8 cellular contexts compared by ENCODE assay signal in the genomic region with DNA sequence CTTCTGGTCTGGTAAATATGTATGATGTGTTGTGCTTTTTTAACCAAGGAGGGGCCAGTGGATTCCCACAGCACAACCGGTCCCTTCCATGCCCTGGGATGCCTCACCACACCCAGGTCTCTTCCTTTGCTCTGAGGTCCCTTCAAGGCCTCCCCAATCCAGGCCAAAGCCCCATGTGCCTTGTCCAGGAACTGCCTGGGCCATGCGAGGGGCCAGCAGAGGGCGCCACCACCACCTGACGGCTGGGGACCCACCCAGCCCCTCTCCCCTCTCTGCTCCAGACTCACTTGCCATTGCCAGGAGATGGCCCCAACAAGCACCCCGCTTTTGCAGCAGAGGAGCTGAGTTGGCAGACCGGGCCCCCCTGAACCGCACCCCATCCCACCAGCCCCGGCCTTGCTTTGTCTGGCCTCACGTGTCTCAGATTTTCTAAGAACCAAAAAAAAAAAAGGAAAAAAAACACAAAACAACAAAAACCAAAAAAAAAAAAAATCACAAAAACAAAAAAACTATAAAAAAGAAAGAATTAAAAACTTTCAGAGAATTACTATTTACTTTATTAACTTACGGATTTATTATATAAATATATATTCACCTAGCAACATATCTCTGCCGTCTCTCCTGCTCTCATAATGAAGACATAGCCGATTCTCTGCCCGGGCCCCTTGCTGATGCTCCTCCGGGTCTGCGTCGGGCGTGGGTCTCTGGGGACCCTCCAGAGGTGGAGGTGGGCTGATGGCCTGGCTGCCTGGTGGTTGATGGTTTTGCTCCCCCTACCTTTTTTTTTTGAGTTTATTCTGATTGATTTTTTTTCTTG. TPM values are rescaled to one million over a fixed set of nuclear protein-coding genes. Genes with fewer than 3 reads are reported as not detected.
DNase-seq lines count a peak whose midpoint lies in the region; ATAC-seq lines count a peak whose summit lies in the region.

No MANE protein-coding gene starts in this region.

- H3K27ac ChIP-seq in effector memory CD4-positive, alpha-beta T cell (ENCODE audit: insufficient read depth, low read length, poor library complexity, severe bottlenecking): no peak overlapping the region

- H3K9me3 ChIP-seq in effector memory CD4-positive, alpha-beta T cell (ENCODE audit: control insufficient read depth, low read length): no peaks in the 10 kb centered on the region

- POLR2A ChIA-PET in activated CD4-positive, alpha-beta memory T cell treated with anti-CD3 and anti-CD28 coated beads for 36 hours (lab: Charles Lee): no interaction called here
- POLR2A ChIA-PET in naive thymus-derived CD8-positive, alpha-beta T cell (lab: Charles Lee): no interaction called here

- peaks cover 23% of the 10 kb centered on the region for H3K36me3 ChIP-seq in effector memory CD4-positive, alpha-beta T cell (ENCODE audit: control insufficient read depth, insufficient read depth, low read length)

- H3K4me3 ChIP-seq in effector memory CD4-positive, alpha-beta T cell (ENCODE audit: insufficient read depth, low read depth, low read length, poor library complexity, severe bottlenecking): no peak overlapping the region

- ATAC-seq in naive thymus-derived CD8-positive, alpha-beta T cell: peak; percentile 82 to 83
- peak; percentile 78 for ATAC-seq in stimulated activated naive CD8-positive, alpha-beta T cell treated with anti-CD3 and anti-CD28 coated beads, Interleukin-15, amount 100 ng/mL, for 72 hours
- no peak for ATAC-seq in GM19328 (IDR thresholded peaks at IDR 0.05; ENCODE audit: unreplicated experiment)

- peak overlapping the region; percentile 57 for H3K27ac Mint-ChIP-seq in activated CD4-positive, alpha-beta memory T cell treated with anti-CD3 and anti-CD28 coated beads for 36 hours
- peak overlapping the region in 4 of 10 donors; percentile 27 to 61 (median 50) for H3K27ac Mint-ChIP-seq in naive thymus-derived CD8-positive, alpha-beta T cell
- peak overlapping the region; percentile 54 to 85 for H3K27ac Mint-ChIP-seq in stimulated activated naive CD8-positive, alpha-beta T cell treated with anti-CD3 and anti-CD28 coated beads, Interleukin-15, amount 100 ng/mL, for 72 hours

- H3K9me3 Mint-ChIP-seq in activated CD4-positive, alpha-beta memory T cell treated with anti-CD3 and anti-CD28 coated beads for 36 hours: no peaks in the 10 kb centered on the region
- H3K9me3 Mint-ChIP-seq in naive thymus-derived CD8-positive, alpha-beta T cell: no peaks in the 10 kb centered on the region
- no peaks in the 10 kb centered on the region for H3K9me3 Mint-ChIP-seq in stimulated activated naive CD8-positive, alpha-beta T cell treated with anti-CD3 and anti-CD28 coated beads, Interleukin-15, amount 100 ng/mL, for 72 hours

- H3K36me3 Mint-ChIP-seq in activated CD4-positive, alpha-beta memory T cell treated with anti-CD3 and anti-CD28 coated beads for 36 hours: peaks cover 10% of the 10 kb centered on the region
- peaks cover 0 to 14% (median 0%) of the 10 kb centered on the region in 3 donors for H3K36me3 Mint-ChIP-seq in naive thymus-derived CD8-positive, alpha-beta T cell

- no peaks in the 10 kb centered on the region for H3K27me3 Mint-ChIP-seq in activated CD4-positive, alpha-beta memory T cell treated with anti-CD3 and anti-CD28 coated beads for 36 hours
- no peaks in the 10 kb centered on the region for H3K27me3 Mint-ChIP-seq in naive thymus-derived CD8-positive, alpha-beta T cell
- H3K27me3 Mint-ChIP-seq in stimulated activated naive CD8-positive, alpha-beta T cell treated with anti-CD3 and anti-CD28 coated beads, Interleukin-15, amount 100 ng/mL, for 72 hours: no peaks in the 10 kb centered on the region

- H3K27me3 ChIP-seq in effector memory CD4-positive, alpha-beta T cell (replicated peaks; ENCODE audit: control insufficient read depth, insufficient read depth, low read length, poor library complexity, severe bottlenecking): no peaks in the 10 kb centered on the region

- H3K4me1 Mint-ChIP-seq in activated CD4-positive, alpha-beta memory T cell treated with anti-CD3 and anti-CD28 coated beads for 36 hours (ENCODE audit: low read depth): peaks cover 28% of the 10 kb centered on the region
- peaks cover 6 to 38% (median 32%) of the 10 kb centered on the region in 4 donors for H3K4me1 Mint-ChIP-seq in naive thymus-derived CD8-positive, alpha-beta T cell
- peaks cover 55% of the 10 kb centered on the region for H3K4me1 Mint-ChIP-seq in stimulated activated naive CD8-positive, alpha-beta T cell treated with anti-CD3 and anti-CD28 coated beads, Interleukin-15, amount 100 ng/mL, for 72 hours

- CTCF ChIA-PET in activated CD4-positive, alpha-beta memory T cell treated with anti-CD3 and anti-CD28 coated beads for 36 hours (lab: Charles Lee): interaction anchor here (0.8 to 2.2 kb wide), 6 partner anchors 9 to 201 kb away, joined by 3 to 9 read pairs (median 5); a partner anchor contains a TSS

- peaks cover 16% of the 10 kb centered on the region for H3K4me1 ChIP-seq in effector memory CD4-positive, alpha-beta T cell (ENCODE audit: control insufficient read depth, insufficient read depth, low read length, poor library complexity, severe bottlenecking)

- DNase-seq in SKM-1 treated with dmso at 0.1 percent for 144 hours (lab: John Stamatoyannopoulos, UW; ENCODE audit: unreplicated experiment) (peak; percentile 22), SKM-1 (lab: John Stamatoyannopoulos, UW; ENCODE audit: unreplicated experiment) (no peak), NCI-H345 (lab: John Stamatoyannopoulos, UW) (peak; percentile 80)
- DNase-seq in activated CD4-positive, alpha-beta memory T cell treated with anti-CD3 and anti-CD28 coated beads for 36 hours: peak; percentile 86
- DNase-seq in effector memory CD4-positive, alpha-beta T cell: peak; percentile 49 to 65 (median 52)
- peak; percentile 61 to 88 (median 76) for DNase-seq in naive thymus-derived CD8-positive, alpha-beta T cell
- peak; percentile 79 to 82 for DNase-seq in stimulated activated naive CD8-positive, alpha-beta T cell treated with anti-CD3 and anti-CD28 coated beads, Interleukin-15, amount 100 ng/mL, for 72 hours

- H3K4me3 Mint-ChIP-seq in activated CD4-positive, alpha-beta memory T cell treated with anti-CD3 and anti-CD28 coated beads for 36 hours: no peak overlapping the region
- H3K4me3 Mint-ChIP-seq in naive thymus-derived CD8-positive, alpha-beta T cell: no peak overlapping the region
- H3K4me3 Mint-ChIP-seq in stimulated activated naive CD8-positive, alpha-beta T cell treated with anti-CD3 and anti-CD28 coated beads, Interleukin-15, amount 100 ng/mL, for 72 hours: no peak overlapping the region

- intact Hi-C loops in activated CD4-positive, alpha-beta memory T cell treated with anti-CD3 and anti-CD28 coated beads for 36 hours (cut with micrococcal nuclease): loop anchor here (1.0 to 5.0 kb wide), 3 partner anchors 73 to 200 kb away; a partner anchor contains a TSS

RNA-seq across cellular contexts. Expression of a gene that starts 14.4 kb away (rescaled TPM):
- total RNA-seq in activated CD4-positive, alpha-beta memory T cell treated with anti-CD3 and anti-CD28 coated beads for 36 hours: 1 to 10 TPM; 7.1 to 9.0 TPM
- total RNA-seq in naive thymus-derived CD8-positive, alpha-beta T cell: 1 to 10 TPM; 8.2 TPM
- 1 to 10 TPM; 2.0 to 6.2 (median 4.6) TPM for polyA plus RNA-seq in naive thymus-derived CD8-positive, alpha-beta T cell

RNA-seq across cellular contexts. Expression of a gene that starts 43.5 kb away (rescaled TPM):
- total RNA-seq in activated CD4-positive, alpha-beta memory T cell treated with anti-CD3 and anti-CD28 coated beads for 36 hours: not detected
- total RNA-seq in naive thymus-derived CD8-positive, alpha-beta T cell: not detected
- not detected for polyA plus RNA-seq in naive thymus-derived CD8-positive, alpha-beta T cell

RNA-seq across cellular contexts. Expression of a gene that starts 59.1 kb away (rescaled TPM):
- total RNA-seq in activated CD4-positive, alpha-beta memory T cell treated with anti-CD3 and anti-CD28 coated beads for 36 hours: not detected
- total RNA-seq in naive thymus-derived CD8-positive, alpha-beta T cell: not detected
- polyA plus RNA-seq in naive thymus-derived CD8-positive, alpha-beta T cell: not detected
